ENCODE assay signal across 12 cellular contexts in the genomic region with DNA sequence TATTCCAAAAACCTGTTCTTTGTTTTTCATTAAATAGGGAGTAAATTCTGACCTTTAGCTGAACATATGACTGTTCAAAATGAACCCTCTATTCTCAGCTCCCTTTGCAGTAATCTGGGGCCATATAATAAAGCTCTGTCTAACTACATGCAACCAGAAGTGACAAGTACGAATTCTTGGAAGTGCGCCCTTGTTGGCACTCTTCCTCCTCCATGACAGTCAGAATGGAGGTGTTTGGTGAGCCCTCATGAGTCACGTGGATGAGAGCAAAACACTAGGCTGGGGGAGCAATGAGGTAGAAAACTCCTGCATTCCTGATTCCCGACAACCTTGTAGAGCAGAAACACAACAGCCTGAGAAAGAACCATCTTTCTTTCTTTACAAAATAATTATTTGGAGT.
"Had no signal": no experiment of that assay in that cellular context is flagged by ENCODE, and none has a peak within 500 bp of the region (broad histone marks: within the 10 kb centered on the region; RNA-seq: fewer than 3 reads in every experiment).

No MANE protein-coding gene starts in this region.

- DNase-seq: activated CD4-positive, alpha-beta T cell treated with anti-CD3 and anti-CD28 coated beads, Interleukin-2, amount 10 ng/mL, durations not matched to agents 7 days and 5 days; activated CD8-positive, alpha-beta memory T cell treated with anti-CD3 and anti-CD28 coated beads for 24 hours; activated naive CD8-positive, alpha-beta T cell treated with anti-CD3 and anti-CD28 coated beads for 36 hours; amygdala; dermis blood vessel endothelial cell; glutamatergic neuron; immature natural killer cell; psoas muscle; spleen; stimulated activated naive CD8-positive, alpha-beta T cell treated with anti-CD3 and anti-CD28 coated beads, Interleukin-15, amount 100 ng/mL, for 72 hours; SW 1271 had no signal

- ATAC-seq: psoas muscle; sciatic nerve; stimulated activated naive CD8-positive, alpha-beta T cell treated with anti-CD3 and anti-CD28 coated beads, Interleukin-15, amount 100 ng/mL, for 72 hours had no signal

- H3K4me3 ChIP-seq: psoas muscle, spleen had no signal
